ENCODE assay signal across 10 cellular contexts in the genomic region with DNA sequence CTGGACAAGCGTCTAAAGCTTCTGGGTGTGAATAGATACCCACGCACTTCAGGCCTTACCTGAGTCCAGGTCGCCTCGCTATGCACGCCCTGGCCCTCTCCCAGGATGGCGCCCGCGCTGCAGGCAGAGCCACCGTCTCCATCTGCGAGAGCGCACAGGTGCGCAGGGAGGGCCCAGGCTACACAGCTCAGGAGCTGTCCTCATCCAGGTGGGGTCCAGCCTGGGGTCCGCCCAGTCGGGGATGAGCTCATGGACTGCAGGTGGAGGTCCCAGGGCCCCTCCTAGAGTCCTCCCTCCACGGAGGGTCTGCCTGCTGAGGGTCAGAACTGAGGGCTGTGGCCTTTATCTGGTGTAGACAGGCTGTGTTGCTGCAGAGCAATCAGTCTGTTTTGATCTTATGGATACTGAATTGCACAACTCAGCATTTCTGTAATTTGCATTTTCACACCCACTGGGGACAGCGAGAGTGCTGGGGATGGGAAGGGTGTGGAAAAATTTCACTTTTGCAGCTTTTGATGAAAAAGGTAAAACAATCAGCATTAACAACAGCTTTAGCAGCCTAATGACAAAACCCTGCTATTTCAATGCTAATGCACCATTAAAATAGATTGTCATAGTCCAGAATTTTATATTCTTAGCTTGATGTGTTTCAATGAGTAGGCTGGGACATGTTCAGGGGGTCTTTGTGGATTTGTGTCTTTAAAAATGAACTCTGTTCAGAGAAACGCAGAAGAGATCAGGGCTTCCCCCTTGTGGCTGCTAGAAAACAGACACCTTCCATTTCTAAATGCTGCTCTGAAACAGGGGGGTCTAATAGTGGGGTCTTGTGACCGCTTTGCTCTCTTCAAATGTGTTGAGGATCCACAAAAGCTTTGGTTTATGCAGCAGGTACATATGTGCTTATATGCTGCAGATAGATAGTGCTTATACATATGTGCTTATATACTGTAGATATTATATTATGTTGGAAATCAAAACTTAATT.
DNase-seq lines count a peak whose midpoint lies in the region; ATAC-seq and TF ChIP-seq lines count a peak whose summit lies in the region.
"Had no signal": no experiment of that assay in that cellular context is flagged by ENCODE, and none has a peak within 500 bp of the region (broad histone marks: within the 10 kb centered on the region; RNA-seq: fewer than 3 reads in every experiment).

No MANE protein-coding gene starts in this region.

- H3K9me3 Mint-ChIP-seq in brain (peaks cover 0 to 12% (median 4%) of the 10 kb centered on the region in 5 experiments), nephron progenitor cell (peaks cover 11% of the 10 kb centered on the region)

- no peak overlapping the region for H3K27ac ChIP-seq in caudate nucleus (ENCODE audit: low read depth, low read length)
- H3K27ac ChIP-seq: colonic mucosa had no signal

- ATAC-seq in HG03159 (IDR thresholded peaks at IDR 0.05; ENCODE audit: unreplicated experiment), result no peak
- no peak for ATAC-seq in T-helper 17 cell

- H3K4me1 Mint-ChIP-seq in brain (peaks cover 19% of the 10 kb centered on the region), nephron progenitor cell (peaks cover 9% of the 10 kb centered on the region), T-helper 17 cell (no peaks in the 10 kb centered on the region)

- H3K9me3 ChIP-seq in T-helper 17 cell (ENCODE audit: control insufficient read depth, low read length, poor library complexity, severe bottlenecking), result no peaks in the 10 kb centered on the region
- H3K9me3 ChIP-seq: colonic mucosa had no signal

- DNase-seq in ELR (ENCODE audit: low read depth), result peak; percentile 11
- DNase-seq in Kasumi-1 (lab: John Stamatoyannopoulos, UW), result peak; percentile 39 to 70
- DNase-seq in nephron progenitor cell, result no peak
- no peak for DNase-seq in activated naive CD4-positive, alpha-beta T cell treated with Interleukin-2 at 50 U/mL for 16 hours
- DNase-seq in caudate nucleus (lab: John Stamatoyannopoulos, UW), result no peak
- DNase-seq in T-helper 17 cell, result no peak
- DNase-seq: activated CD8-positive, alpha-beta memory T cell treated with anti-CD3 and anti-CD28 coated beads, Interleukin-2, amount 50 U/mL, for 4 hours had no signal

- no peak overlapping the region for H3K4me3 Mint-ChIP-seq in brain
- no peak overlapping the region for H3K4me3 Mint-ChIP-seq in nephron progenitor cell
- H3K4me3 Mint-ChIP-seq in T-helper 17 cell, result no peak overlapping the region

- no peak overlapping the region for H3K27ac Mint-ChIP-seq in brain
- no peak overlapping the region for H3K27ac Mint-ChIP-seq in nephron progenitor cell
- H3K27ac Mint-ChIP-seq in T-helper 17 cell, result no peak overlapping the region

- peak; percentile 40 to 70 for TF ChIP-seq CTCF in brain (conservative IDR thresholded peaks at IDR 0.05)
- peak; percentile 47 for TF ChIP-seq CTCF in nephron progenitor cell (IDR thresholded peaks at IDR 0.05)

- peaks cover 60% of the 10 kb centered on the region for H3K27me3 Mint-ChIP-seq in brain
- peaks cover 92% of the 10 kb centered on the region for H3K27me3 Mint-ChIP-seq in nephron progenitor cell (ENCODE audit: low read depth, poor library complexity)
- H3K27me3 Mint-ChIP-seq in T-helper 17 cell, result peaks cover 88% of the 10 kb centered on the region

- H3K36me3 Mint-ChIP-seq in brain (no peaks in the 10 kb centered on the region), nephron progenitor cell (ENCODE audit: low read depth) (no peaks in the 10 kb centered on the region), T-helper 17 cell (ENCODE audit: low read depth) (no peaks in the 10 kb centered on the region)

Comparison
In these comparisons a context has a peak if more than half of its experiments do, and no peak if none do; other contexts are left out.
1. DNase-seq: peak in ELR (single experiment) and Kasumi-1 (2 of 2); none in nephron progenitor cell (single experiment), activated naive CD4-positive, alpha-beta T cell treated with Interleukin-2 at 50 U/mL for 16 hours (single experiment), caudate nucleus (0 of 61) and T-helper 17 cell (0 of 3).